In genomic region chr1:150234647-150235435, GRCh38 we compare ENCODE assay signal across 8 cellular contexts. TPM values are rescaled to one million over a fixed set of nuclear protein-coding genes. Genes with fewer than 3 reads are reported as not detected.
A peak's percentile ranks its signal among the peaks of the same experiment; 100 is the strongest.
DNase-seq lines count a peak whose midpoint lies in the region; ATAC-seq and TF ChIP-seq lines count a peak whose summit lies in the region.

No MANE protein-coding gene starts in this region.

- POLR2A ChIA-PET in IMR-90 (lab: Charles Lee; ENCODE audit: unreplicated experiment): interaction anchor here (0.6 to 0.7 kb wide), 2 partner anchors 21 to 520 kb away, joined by 3 to 11 read pairs; no protein-coding TSS in a partner anchor

- peak overlapping the region; percentile 80 for H2AFZ ChIP-seq in IMR-90 (replicated peaks; ENCODE audit: low read length, poor library complexity)

- no peaks in the 10 kb centered on the region for H3K36me3 ChIP-seq in IMR-90 (ENCODE audit: control insufficient read depth, insufficient read depth, low read length)
- H3K36me3 ChIP-seq in ovary: no peaks in the 10 kb centered on the region
- H3K36me3 ChIP-seq in thyroid gland: no peaks in the 10 kb centered on the region

- peak overlapping the region; percentile 39; the same call in 2 of the 3 replicates for H2BK15ac ChIP-seq in IMR-90 (ENCODE audit: low read depth, low read length)

- H4K91ac ChIP-seq in IMR-90 (ENCODE audit: insufficient read depth, low read depth, low read length): peak overlapping the region; percentile 85

- H3K27ac ChIP-seq in IMR-90 (ENCODE audit: insufficient read depth, low read length) (peak overlapping the region; percentile 84), ovary (peak overlapping the region; percentile 84), thyroid gland (peak overlapping the region; percentile 85 to 99 (median 96))

- DNase-seq in DMS114 treated with DMSO at 0.1 percent for 48 hours (lab: John Stamatoyannopoulos, UW; ENCODE audit: unreplicated experiment) (peak; percentile 61), IMR-90 (peak; percentile 60), SK-MEL-5 (ENCODE audit: low read depth, low spot score) (peak; percentile 64), glutamatergic neuron (peak; percentile 73), ovary (peak; percentile 80 to 85 (median 82)), thyroid gland (peak; percentile 83 to 89)
- peak; percentile 91 for DNase-seq in activated naive CD4-positive, alpha-beta T cell treated with anti-CD3 and anti-CD28 coated beads for 36 hours

- H3K56ac ChIP-seq in IMR-90 (ENCODE audit: extremely low read depth, insufficient read depth, low read length): peak overlapping the region; percentile 82

- H3K9me3 ChIP-seq in IMR-90 (ENCODE audit: control insufficient read depth, insufficient read depth, low read length): no peaks in the 10 kb centered on the region
- H3K9me3 ChIP-seq in ovary: no peaks in the 10 kb centered on the region
- H3K9me3 ChIP-seq in thyroid gland: no peaks in the 10 kb centered on the region

- in situ Hi-C loops in IMR-90 (cut with MboI; ENCODE audit: low sequenced_read_pairs) (no loop called here), SK-MEL-5 (cut with HindIII; ENCODE audit: low pct_unique_long_range_greater_than_20kb, low sequenced_read_pairs) (no loop called here)

- no peak for TF ChIP-seq EP300 in ovary (IDR thresholded peaks at IDR 0.05)

- peaks cover 21% of the 10 kb centered on the region for H3K4me1 Mint-ChIP-seq in activated naive CD4-positive, alpha-beta T cell treated with anti-CD3 and anti-CD28 coated beads for 36 hours (ENCODE audit: low read depth)
- peaks cover 8% of the 10 kb centered on the region for H3K4me1 Mint-ChIP-seq in glutamatergic neuron (ENCODE audit: low read depth, unreplicated experiment)

- H3K4me1 ChIP-seq in IMR-90 (ENCODE audit: control insufficient read depth, insufficient read depth, low read length) (0 out of 2 replicates have a peak, but pooled peaks cover 3% of the 10 kb centered on the region), ovary (ENCODE audit: insufficient read depth) (peaks cover 2% of the 10 kb centered on the region), thyroid gland (peaks cover 5 to 9% of the 10 kb centered on the region in 2 donors)

- no peaks in the 10 kb centered on the region for H3K9me3 Mint-ChIP-seq in activated naive CD4-positive, alpha-beta T cell treated with anti-CD3 and anti-CD28 coated beads for 36 hours
- no peaks in the 10 kb centered on the region for H3K9me3 Mint-ChIP-seq in glutamatergic neuron (ENCODE audit: unreplicated experiment)

- H3K36me3 Mint-ChIP-seq in activated naive CD4-positive, alpha-beta T cell treated with anti-CD3 and anti-CD28 coated beads for 36 hours (ENCODE audit: low read depth): peaks cover 16% of the 10 kb centered on the region
- H3K36me3 Mint-ChIP-seq in glutamatergic neuron (ENCODE audit: unreplicated experiment): no peaks in the 10 kb centered on the region

- peak overlapping the region; percentile 81 for H3K4me2 ChIP-seq in IMR-90 (ENCODE audit: low read depth, low read length)

- peak overlapping the region; percentile 97 for H3K14ac ChIP-seq in IMR-90 (replicated peaks; ENCODE audit: low read depth, low read length)

- ATAC-seq in GM21447 (IDR thresholded peaks at IDR 0.05; ENCODE audit: unreplicated experiment) (peak; percentile 51), IMR-90 (ENCODE audit: low read depth) (peak; percentile 52)

- peak overlapping the region; percentile 70 for H2BK5ac ChIP-seq in IMR-90 (ENCODE audit: low read depth, low read length, poor library complexity, severe bottlenecking)

- peaks cover 0 to 31% of the 10 kb centered on the region in 2 experiments; a peak in 2 of 4 replicates for H3K79me1 ChIP-seq in IMR-90 (ENCODE audit: low read depth in 1 of 2, low read length in 2 of 2)

- no TSS peak for BruUV-seq in IMR-90 (replicated peaks; lab: Mats Ljungman, UMichigan)

- H2BK20ac ChIP-seq in IMR-90 (ENCODE audit: low read depth, low read length): no peak overlapping the region

- CTCF ChIA-PET in IMR-90 (lab: Yijun Ruan, JAX): interaction anchor here (0.6 kb wide), 1 partner anchor 14 kb away, joined by 3 read pairs; no protein-coding TSS in a partner anchor
- CTCF ChIA-PET in activated naive CD4-positive, alpha-beta T cell treated with anti-CD3 and anti-CD28 coated beads for 36 hours (lab: Charles Lee): interaction anchor here (0.9 kb wide), 1 partner anchor 20 kb away, joined by 5 read pairs; no protein-coding TSS in a partner anchor

- no peaks in the 10 kb centered on the region; the same call in 1 of the 2 replicates for H4K20me1 ChIP-seq in IMR-90 (ENCODE audit: insufficient read depth, low read length)

- H3K27ac Mint-ChIP-seq in activated naive CD4-positive, alpha-beta T cell treated with anti-CD3 and anti-CD28 coated beads for 36 hours: no peak overlapping the region
- peak overlapping the region; percentile 76 for H3K27ac Mint-ChIP-seq in glutamatergic neuron (ENCODE audit: unreplicated experiment)

- TF ChIP-seq CTCF in IMR-90 (conservative IDR thresholded peaks at IDR 0.05; ENCODE audit: low read depth, low read length): no peak
- no peak for TF ChIP-seq CTCF in glutamatergic neuron (IDR thresholded peaks at IDR 0.05; ENCODE audit: partially characterized antibody, unreplicated experiment)
- TF ChIP-seq CTCF in ovary (IDR thresholded peaks at IDR 0.05): no peak
- TF ChIP-seq CTCF in thyroid gland (IDR thresholded peaks at IDR 0.05): no peak

- 1% methylated on average over 25 of the region's 88 CpGs; no CpG with 5 or more reads in 1 of the 2 experiments for WGBS in IMR-90 (ENCODE audit: extremely low coverage in 2 of 2, insufficient read length in 1 of 2), 2 experiments
- WGBS in ovary, 3 donors: 0 to 1% (median 0%) methylated on average over 76 to 88 of the region's 88 CpGs
- WGBS in thyroid gland, 2 donors: 0% methylated on average over 38 to 57 of the region's 88 CpGs

- peak overlapping the region; percentile 2 to 80; a peak in 3 of 4 replicates for H4K8ac ChIP-seq in IMR-90 (ENCODE audit: low read depth in 2 of 2, low read length in 2 of 2)

- no peaks in the 10 kb centered on the region for H3K27me3 ChIP-seq in IMR-90 (ENCODE audit: control insufficient read depth, insufficient read depth, low read length)
- H3K27me3 ChIP-seq in ovary: no peaks in the 10 kb centered on the region
- H3K27me3 ChIP-seq in thyroid gland: no peaks in the 10 kb centered on the region

- H3K4me3 ChIP-seq in IMR-90 (ENCODE audit: insufficient read depth, low read depth, low read length): peak overlapping the region; percentile 54
- peak overlapping the region; percentile 100 for H3K4me3 ChIP-seq in ovary
- peak overlapping the region; percentile 76 to 91 (median 85) for H3K4me3 ChIP-seq in thyroid gland (replicated peaks in 1 of 3)

- H2AK9ac ChIP-seq in IMR-90 (replicated peaks; ENCODE audit: low read depth, low read length, poor library complexity): peak overlapping the region; percentile 53

- H3K9me1 ChIP-seq in IMR-90 (ENCODE audit: insufficient read depth, low read length): no peaks in the 10 kb centered on the region

- TF ChIP-seq RAD21 in IMR-90 (IDR thresholded peaks at IDR 0.05; ENCODE audit: low read length): no peak

- H3K4me3 Mint-ChIP-seq in activated naive CD4-positive, alpha-beta T cell treated with anti-CD3 and anti-CD28 coated beads for 36 hours: no peak overlapping the region
- H3K4me3 Mint-ChIP-seq in glutamatergic neuron (ENCODE audit: unreplicated experiment): peak overlapping the region; percentile 97

- dilution Hi-C loops in IMR-90 (cut with HindIII; ENCODE audit: low sequenced_read_pairs, unreplicated experiment): no loop called here

- no peaks in the 10 kb centered on the region for H3K27me3 Mint-ChIP-seq in activated naive CD4-positive, alpha-beta T cell treated with anti-CD3 and anti-CD28 coated beads for 36 hours (ENCODE audit: low read depth)
- H3K27me3 Mint-ChIP-seq in glutamatergic neuron (ENCODE audit: unreplicated experiment): peaks cover 5% of the 10 kb centered on the region

- peak overlapping the region; percentile 35 for H2BK120ac ChIP-seq in IMR-90 (ENCODE audit: low read depth, low read length)

- TF ChIP-seq POLR2A in IMR-90 (IDR thresholded peaks at IDR 0.05; ENCODE audit: low read depth, low read length) (peak; percentile 75), ovary (IDR thresholded peaks at IDR 0.05) (peak; percentile 67), thyroid gland (IDR thresholded peaks at IDR 0.05) (peak in 1 of 2 donors; percentile 71)

- H4K5ac ChIP-seq in IMR-90 (ENCODE audit: low read depth, low read length): peak overlapping the region; percentile 15; the same call in 1 of the 2 replicates

- H3K18ac ChIP-seq in IMR-90 (ENCODE audit: low read depth, low read length): peak overlapping the region; percentile 11

- H3K9ac ChIP-seq in IMR-90 (ENCODE audit: low read depth, low read length): peak overlapping the region; percentile 95

- H2AK5ac ChIP-seq in IMR-90 (ENCODE audit: low read depth, low read length): peak overlapping the region; percentile 86

- peak overlapping the region; percentile 99 for H3K23ac ChIP-seq in IMR-90 (ENCODE audit: low read depth, low read length)

- intact Hi-C loops in IMR-90 (cut with micrococcal nuclease): loop anchor here (5.0 kb wide), 1 partner anchor 47 kb away; the partner anchor contains the start of gene CIART
- intact Hi-C loops in activated naive CD4-positive, alpha-beta T cell treated with anti-CD3 and anti-CD28 coated beads for 36 hours (cut with micrococcal nuclease): no loop called here
- intact Hi-C loops in ovary (cut with DNase I): no loop called here
- intact Hi-C loops in thyroid gland (cut with DNase I): no loop called here

- H3K4ac ChIP-seq in IMR-90 (ENCODE audit: low read depth, low read length): peak overlapping the region; percentile 67

RNA-seq across cellular contexts. Expression of gene ANP32E, which starts 1.1 kb away (rescaled TPM):
- total RNA-seq in IMR-90 (2012; rRNA removed) (5.9 and 30.0 TPM in 2 replicates), glutamatergic neuron (ENCODE audit: unreplicated experiment) (24.3 TPM), ovary (10 to 100 TPM; 16.3 to 43.8 (median 33.7) TPM), thyroid gland (10 to 100 TPM; 19.3 to 25.8 (median 24.5) TPM)
- polyA plus RNA-seq in IMR-90 (2012; rRNA removed) (11.9 and 18.4 TPM in 2 replicates), ovary (10 to 100 TPM; 19.1 to 25.0 TPM)
- polyA plus RNA-seq in IMR-90 (2012; cell fraction: cytosol; rRNA removed): 0.91 and 1.6 TPM in 2 replicates
- 0.23 and 1.6 TPM in 2 replicates for polyA plus RNA-seq in IMR-90 (2012; cell fraction: nucleus; rRNA removed; ENCODE audit: low replicate concordance)
- total RNA-seq in SK-MEL-5 (2014; rRNA removed; shearing (Covaris generic)): 26.8 and 28.6 TPM in 2 replicates
- polyA plus RNA-seq in SK-MEL-5 (2015; cell fraction: cytosol; rRNA removed): 47.9 and 49.4 TPM in 2 replicates
- 27.2 and 28.0 TPM in 2 replicates for polyA plus RNA-seq in SK-MEL-5 (2015; cell fraction: nucleus; rRNA removed)
- 100 to 1,000 TPM; 201 to 202 TPM for total RNA-seq in activated naive CD4-positive, alpha-beta T cell treated with anti-CD3 and anti-CD28 coated beads for 36 hours

RNA-seq across cellular contexts. Expression of gene CA14, which starts 22.7 kb away (rescaled TPM):
- total RNA-seq in IMR-90 (2012; rRNA removed): not detected in 2 replicates
- not detected in 2 replicates for polyA plus RNA-seq in IMR-90 (2012; rRNA removed)
- polyA plus RNA-seq in IMR-90 (2012; cell fraction: cytosol; rRNA removed): 0.02 TPM in 1 of 2 replicates, not detected in the other
- polyA plus RNA-seq in IMR-90 (2012; cell fraction: nucleus; rRNA removed; ENCODE audit: low replicate concordance): 0.04 and 0.10 TPM in 2 replicates
- total RNA-seq in SK-MEL-5 (2014; rRNA removed; shearing (Covaris generic)): 53.6 and 54.4 TPM in 2 replicates
- polyA plus RNA-seq in SK-MEL-5 (2015; cell fraction: cytosol; rRNA removed): 54.9 and 61.2 TPM in 2 replicates
- 78.6 and 82.2 TPM in 2 replicates for polyA plus RNA-seq in SK-MEL-5 (2015; cell fraction: nucleus; rRNA removed)
- not detected for total RNA-seq in activated naive CD4-positive, alpha-beta T cell treated with anti-CD3 and anti-CD28 coated beads for 36 hours
- total RNA-seq in glutamatergic neuron (ENCODE audit: unreplicated experiment): 1.5 TPM
- total RNA-seq in ovary: 1 to 10 TPM in 4 of 7 donors, under 1 TPM in 2, not detected in 1; 0.23 to 5.7 (median 1.2) TPM
- under 1 TPM; 0.38 to 0.58 TPM for polyA plus RNA-seq in ovary
- total RNA-seq in thyroid gland: under 1 TPM in 2 of 4 donors, not detected in 2; 0.22 to 0.27 TPM

RNA-seq across cellular contexts. Expression of gene APH1A, which starts 34.0 kb away (rescaled TPM):
- total RNA-seq in IMR-90 (2012; rRNA removed): 61.9 and 62.0 TPM in 2 replicates
- polyA plus RNA-seq in IMR-90 (2012; rRNA removed): 92.1 and 94.2 TPM in 2 replicates
- 83.6 and 113 TPM in 2 replicates for polyA plus RNA-seq in IMR-90 (2012; cell fraction: cytosol; rRNA removed)
- 78.3 and 108 TPM in 2 replicates for polyA plus RNA-seq in IMR-90 (2012; cell fraction: nucleus; rRNA removed; ENCODE audit: low replicate concordance)
- 208 and 231 TPM in 2 replicates for total RNA-seq in SK-MEL-5 (2014; rRNA removed; shearing (Covaris generic))
- 206 and 238 TPM in 2 replicates for polyA plus RNA-seq in SK-MEL-5 (2015; cell fraction: cytosol; rRNA removed)
- polyA plus RNA-seq in SK-MEL-5 (2015; cell fraction: nucleus; rRNA removed): 160 and 167 TPM in 2 replicates
- total RNA-seq in activated naive CD4-positive, alpha-beta T cell treated with anti-CD3 and anti-CD28 coated beads for 36 hours: 10 to 100 TPM; 71.2 to 75.7 TPM
- total RNA-seq in glutamatergic neuron (ENCODE audit: unreplicated experiment): 94.2 TPM
- 100 to 1,000 TPM in 6 of 7 donors, 10 to 100 TPM in 1; 80.0 to 129 (median 116) TPM for total RNA-seq in ovary
- polyA plus RNA-seq in ovary: 100 to 1,000 TPM; 103 to 151 TPM
- total RNA-seq in thyroid gland: 100 to 1,000 TPM; 114 to 133 (median 116) TPM

RNA-seq across cellular contexts. Expression of gene C1orf54, which starts 37.7 kb away (rescaled TPM):
- total RNA-seq in IMR-90 (2012; rRNA removed): 30.3 and 33.5 TPM in 2 replicates
- 39.6 and 44.2 TPM in 2 replicates for polyA plus RNA-seq in IMR-90 (2012; rRNA removed)
- polyA plus RNA-seq in IMR-90 (2012; cell fraction: cytosol; rRNA removed): 19.7 and 26.8 TPM in 2 replicates
- 2.4 and 30.1 TPM in 2 replicates for polyA plus RNA-seq in IMR-90 (2012; cell fraction: nucleus; rRNA removed; ENCODE audit: low replicate concordance)
- total RNA-seq in SK-MEL-5 (2014; rRNA removed; shearing (Covaris generic)): 1.5 and 3.1 TPM in 2 replicates
- polyA plus RNA-seq in SK-MEL-5 (2015; cell fraction: cytosol; rRNA removed): 1.3 and 1.5 TPM in 2 replicates
- 3.4 and 10.5 TPM in 2 replicates for polyA plus RNA-seq in SK-MEL-5 (2015; cell fraction: nucleus; rRNA removed)
- under 1 TPM; 0.41 to 0.86 TPM for total RNA-seq in activated naive CD4-positive, alpha-beta T cell treated with anti-CD3 and anti-CD28 coated beads for 36 hours
- 1.3 TPM for total RNA-seq in glutamatergic neuron (ENCODE audit: unreplicated experiment)
- total RNA-seq in ovary: 10 to 100 TPM in 1 of 7 donors, 1 to 10 TPM in 6; 2.0 to 20.9 (median 4.4) TPM
- polyA plus RNA-seq in ovary: 10 to 100 TPM in 1 of 2 donors, 1 to 10 TPM in 1; 8.4 to 34.8 TPM
- total RNA-seq in thyroid gland: 10 to 100 TPM in 1 of 4 donors, 1 to 10 TPM in 3; 2.7 to 11.7 (median 4.3) TPM

RNA-seq across cellular contexts. Expression of gene CIART, which starts 47.5 kb away (rescaled TPM):
- total RNA-seq in IMR-90 (2012; rRNA removed) (13.9 and 18.1 TPM in 2 replicates), glutamatergic neuron (ENCODE audit: unreplicated experiment) (4.7 TPM), ovary (10 to 100 TPM in 3 of 7 donors, 1 to 10 TPM in 4; 3.6 to 22.5 (median 7.7) TPM), thyroid gland (1 to 10 TPM; 2.9 to 7.9 (median 5.4) TPM)
- polyA plus RNA-seq in IMR-90 (2012; rRNA removed) (15.5 and 16.5 TPM in 2 replicates), ovary (10 to 100 TPM; 10.8 to 12.7 TPM)
- polyA plus RNA-seq in IMR-90 (2012; cell fraction: cytosol; rRNA removed): 6.7 and 7.0 TPM in 2 replicates
- 16.7 and 41.5 TPM in 2 replicates for polyA plus RNA-seq in IMR-90 (2012; cell fraction: nucleus; rRNA removed; ENCODE audit: low replicate concordance)
- 0.21 TPM in 1 of 2 replicates, not detected in the other for total RNA-seq in SK-MEL-5 (2014; rRNA removed; shearing (Covaris generic))
- polyA plus RNA-seq in SK-MEL-5 (2015; cell fraction: cytosol; rRNA removed): 0.33 and 1.3 TPM in 2 replicates
- polyA plus RNA-seq in SK-MEL-5 (2015; cell fraction: nucleus; rRNA removed): 6.1 and 9.3 TPM in 2 replicates
- total RNA-seq in activated naive CD4-positive, alpha-beta T cell treated with anti-CD3 and anti-CD28 coated beads for 36 hours: 1 to 10 TPM in 1 of 2 experiments, under 1 TPM in 1; 0.84 to 1.0 TPM

Comparison
In these comparisons a context has a peak if more than half of its experiments do, and no peak if none do; other contexts are left out.
1. Peak in every context shown above with its lines: DNase-seq, ATAC-seq, H3K4me3 ChIP-seq and H3K27ac ChIP-seq.